In genomic region chr11:94129505-94130335, GRCh38 we compare ENCODE assay signal across 9 cellular contexts. TPM values are rescaled to one million over a fixed set of nuclear protein-coding genes. Genes with fewer than 3 reads are reported as not detected.
DNase-seq lines count a peak whose midpoint lies in the region; ATAC-seq and TF ChIP-seq lines count a peak whose summit lies in the region.
"Had no signal": no experiment of that assay in that cellular context is flagged by ENCODE, and none has a peak within 500 bp of the region (broad histone marks: within the 10 kb centered on the region; RNA-seq: fewer than 3 reads in every experiment).

No MANE protein-coding gene starts in this region.

- peaks cover 8% of the 10 kb centered on the region for H3K4me1 Mint-ChIP-seq in endothelial cell (ENCODE audit: unreplicated experiment)

- no peak overlapping the region for H3K4me3 Mint-ChIP-seq in endothelial cell (ENCODE audit: unreplicated experiment)
- H3K4me3 Mint-ChIP-seq: activated naive CD8-positive, alpha-beta T cell had no signal

- peaks cover 4% of the 10 kb centered on the region for H3K27me3 Mint-ChIP-seq in endothelial cell (ENCODE audit: unreplicated experiment)
- H3K27me3 Mint-ChIP-seq: activated naive CD8-positive, alpha-beta T cell had no signal

- H3K4me1 ChIP-seq in fibroblast of lung (ENCODE audit: control insufficient read depth, extremely low read depth, insufficient read depth, low read length), result peaks cover 19% of the 10 kb centered on the region
- peaks cover 7% of the 10 kb centered on the region for H3K4me1 ChIP-seq in parathyroid adenoma

- H3K9me3 Mint-ChIP-seq in endothelial cell (ENCODE audit: unreplicated experiment), result no peaks in the 10 kb centered on the region

- peak overlapping the region; percentile 55 to 88 (median 80) for H3K4me3 ChIP-seq in fibroblast of lung (replicated peaks in 1 of 4; ENCODE audit: control extremely low read depth in 1 of 4, insufficient read depth in 1 of 4, low read depth in 3 of 4, low read length in 4 of 4)
- H3K4me3 ChIP-seq in parathyroid adenoma (ENCODE audit: low read depth, low read length), result peak overlapping the region; percentile 70

- no peaks in the 10 kb centered on the region for H3K36me3 Mint-ChIP-seq in endothelial cell (ENCODE audit: low read depth, unreplicated experiment)
- H3K36me3 Mint-ChIP-seq: activated naive CD8-positive, alpha-beta T cell had no signal

- peak; percentile 35 for DNase-seq in activated T-cell treated with anti-CD3 and anti-CD28 coated beads for 48 hours (ENCODE audit: low read depth)
- DNase-seq in activated T-cell treated with anti-CD3 and anti-CD28 coated beads for 4 hours, result no peak
- peak; percentile 60 for DNase-seq in OCI-M1 (lab: John Stamatoyannopoulos, UW)
- peak in 1 of 2 donors; percentile 54 for DNase-seq in fibroblast of lung (ENCODE audit: low read depth in 2 of 2)
- no peak for DNase-seq in endothelial cell (ENCODE audit: low spot score)
- no peak for DNase-seq in NCI-H2227 treated with DMSO at 0.1 percent for 48 hours (lab: John Stamatoyannopoulos, UW)

- peak overlapping the region; percentile 4 for H2AFZ ChIP-seq in fibroblast of lung (ENCODE audit: low read length)
- H2AFZ ChIP-seq in parathyroid adenoma, result peak overlapping the region; percentile 97

- no peaks in the 10 kb centered on the region for H3K27me3 ChIP-seq in fibroblast of lung (ENCODE audit: control insufficient read depth, insufficient read depth, low read length)
- no peaks in the 10 kb centered on the region for H3K27me3 ChIP-seq in parathyroid adenoma (ENCODE audit: control insufficient read depth, insufficient read depth, low read length)

- peak overlapping the region; percentile 92 for H3K9ac ChIP-seq in fibroblast of lung (ENCODE audit: insufficient read depth, low read length)
- no peak overlapping the region for H3K9ac ChIP-seq in parathyroid adenoma

- H3K4me2 ChIP-seq in fibroblast of lung (ENCODE audit: extremely low read depth, insufficient read depth, low read length) (peak overlapping the region; percentile 95), parathyroid adenoma (ENCODE audit: low read length) (peak overlapping the region; percentile 69)

- H3K27ac ChIP-seq in fibroblast of lung (ENCODE audit: insufficient read depth, low read length), result peak overlapping the region; percentile 96
- peak overlapping the region; percentile 91 for H3K27ac ChIP-seq in parathyroid adenoma

- peaks cover 57% of the 10 kb centered on the region for H3K79me2 ChIP-seq in fibroblast of lung (ENCODE audit: control insufficient read depth, insufficient read depth, low read length)
- peaks cover 3% of the 10 kb centered on the region for H3K79me2 ChIP-seq in parathyroid adenoma

- no peaks in the 10 kb centered on the region for H4K20me1 ChIP-seq in fibroblast of lung (ENCODE audit: control insufficient read depth, extremely low read depth, insufficient read depth, low read length)

- TF ChIP-seq CTCF in fibroblast of lung (conservative IDR thresholded peaks at IDR 0.05 in 1 of 2, IDR thresholded peaks at IDR 0.05 in 1 of 2; ENCODE audit: low read depth in 1 of 2, low read length in 2 of 2) (no peak), parathyroid adenoma (IDR thresholded peaks at IDR 0.05) (no peak), endothelial cell (IDR thresholded peaks at IDR 0.05; ENCODE audit: unreplicated experiment) (no peak)

- H3K9me3 ChIP-seq in fibroblast of lung (ENCODE audit: control insufficient read depth, insufficient read depth, low read depth, low read length) (no peaks in the 10 kb centered on the region), parathyroid adenoma (ENCODE audit: control insufficient read depth, low read length) (no peaks in the 10 kb centered on the region)

- no peak for ATAC-seq in GM21390 (IDR thresholded peaks at IDR 0.05; ENCODE audit: unreplicated experiment)

- H3K27ac Mint-ChIP-seq in endothelial cell (ENCODE audit: unreplicated experiment), result no peak overlapping the region
- H3K27ac Mint-ChIP-seq: activated naive CD8-positive, alpha-beta T cell had no signal

- no peaks in the 10 kb centered on the region for H3K36me3 ChIP-seq in fibroblast of lung (ENCODE audit: control insufficient read depth, insufficient read depth, low read length)
- H3K36me3 ChIP-seq in parathyroid adenoma (ENCODE audit: control insufficient read depth, insufficient read depth, low read length), result no peaks in the 10 kb centered on the region

RNA-seq across cellular contexts. Expression of gene PANX1, which starts 1.1 kb away (rescaled TPM):
- 38.5 and 54.5 TPM in 2 replicates for total RNA-seq in fibroblast of lung
- 34.5 and 51.7 TPM in 2 replicates for polyA plus RNA-seq in fibroblast of lung
- polyA plus RNA-seq in fibroblast of lung (2012), result 28.0 and 37.8 TPM in 2 replicates
- polyA minus RNA-seq in fibroblast of lung (ENCODE audit: low replicate concordance), result 36.0 and 41.5 TPM in 2 replicates
- total RNA-seq in endothelial cell (ENCODE audit: unreplicated experiment), result 9.9 TPM

Comparison
In these comparisons a context has a peak if more than half of its experiments do, and no peak if none do; other contexts are left out.
1. DNase-seq: peak in activated T-cell treated with anti-CD3 and anti-CD28 coated beads for 48 hours (single experiment) and OCI-M1 (single experiment); none in activated T-cell treated with anti-CD3 and anti-CD28 coated beads for 4 hours (single experiment), endothelial cell (single experiment) and NCI-H2227 treated with DMSO at 0.1 percent for 48 hours (single experiment).